21 cellular contexts compared by ENCODE assay signal in the genomic region with DNA sequence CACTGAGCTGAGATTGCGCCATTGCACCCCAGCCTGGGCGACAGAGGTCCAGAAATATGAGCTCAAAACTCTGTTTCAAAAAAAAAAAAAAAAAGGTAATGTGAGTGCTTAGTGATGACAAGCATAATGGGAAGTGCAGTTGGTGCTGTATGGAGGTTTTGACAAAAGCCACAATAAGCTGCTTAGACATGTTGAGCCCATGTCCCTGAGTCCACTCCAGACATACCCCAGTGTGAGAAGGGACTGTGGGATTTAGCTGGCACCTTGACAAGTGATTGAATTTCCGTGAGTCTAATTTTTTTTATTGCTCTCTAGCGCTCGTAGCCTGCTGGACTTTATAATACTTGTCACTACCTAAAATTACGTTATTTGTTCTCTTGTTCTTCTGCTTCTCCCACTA.
"Had no signal": no experiment of that assay in that cellular context is flagged by ENCODE, and none has a peak within 500 bp of the region (broad histone marks: within the 10 kb centered on the region; RNA-seq: fewer than 3 reads in every experiment).

No MANE protein-coding gene starts in this region.

- H3K9me3 Mint-ChIP-seq: naive thymus-derived CD8-positive, alpha-beta T cell; stimulated activated naive B cell treated with anti-CD40 and anti-IgM and Interleukin-4, amounts not matched to agents 10 μg/mL and 1 μg/mL and 100 μg/mL, for 72 hours; stimulated activated naive CD8-positive, alpha-beta T cell treated with anti-CD3 and anti-CD28 coated beads, Interleukin-15, amount 100 ng/mL, for 72 hours had no signal

- H3K27me3 Mint-ChIP-seq: naive thymus-derived CD8-positive, alpha-beta T cell; stimulated activated naive B cell treated with anti-CD40 and anti-IgM and Interleukin-4, amounts not matched to agents 10 μg/mL and 1 μg/mL and 100 μg/mL, for 72 hours; stimulated activated naive CD8-positive, alpha-beta T cell treated with anti-CD3 and anti-CD28 coated beads, Interleukin-15, amount 100 ng/mL, for 72 hours had no signal

- H3K27ac Mint-ChIP-seq: stimulated activated naive B cell treated with anti-CD40 and anti-IgM and Interleukin-4, amounts not matched to agents 10 μg/mL and 1 μg/mL and 100 μg/mL, for 72 hours had no signal

- H3K27ac ChIP-seq: dorsolateral prefrontal cortex, neutrophil, psoas muscle, skin epidermis, testis, tibial nerve, upper lobe of right lung, vagina had no signal

- DNase-seq: dorsolateral prefrontal cortex; effector CD8-positive, alpha-beta T cell; foreskin melanocyte; head of caudate nucleus; hippocampal formation; left colon; mammary epithelial cell; naive thymus-derived CD8-positive, alpha-beta T cell; psoas muscle; retina; stimulated activated CD4-positive, alpha-beta T cell treated with anti-CD3 and anti-CD28 coated beads, Interleukin-2, amount 100 ng/mL, for 24 hours; stimulated activated CD4-positive, alpha-beta T cell treated with anti-CD3 and anti-CD28 coated beads, Interleukin-4, amount 100 ng/mL, for 4 hours; stimulated activated naive B cell treated with anti-CD40 and anti-IgM and Interleukin-4, amounts not matched to agents 10 μg/mL and 1 μg/mL and 100 μg/mL, for 72 hours; stimulated activated naive CD8-positive, alpha-beta T cell treated with anti-CD3 and anti-CD28 coated beads, Interleukin-15, amount 100 ng/mL, for 72 hours; testis; upper lobe of right lung had no signal

- H3K9me3 ChIP-seq: neutrophil, psoas muscle, testis, tibial nerve, upper lobe of right lung, vagina had no signal

- H3K27me3 ChIP-seq: dorsolateral prefrontal cortex, neutrophil, testis, tibial nerve, upper lobe of right lung, vagina had no signal

- H3K4me1 Mint-ChIP-seq: stimulated activated naive CD8-positive, alpha-beta T cell treated with anti-CD3 and anti-CD28 coated beads, Interleukin-15, amount 100 ng/mL, for 72 hours had no signal

- H3K4me1 ChIP-seq: testis, tibial nerve, upper lobe of right lung, vagina had no signal

- ATAC-seq: naive thymus-derived CD8-positive, alpha-beta T cell; sciatic nerve; stimulated activated naive B cell treated with anti-CD40 and anti-IgM and Interleukin-4, amounts not matched to agents 10 μg/mL and 1 μg/mL and 100 μg/mL, for 72 hours; upper lobe of right lung had no signal

- H3K4me3 ChIP-seq: dorsolateral prefrontal cortex, psoas muscle, skin epidermis, testis, tibial nerve, upper lobe of right lung, vagina had no signal

- H3K4me3 Mint-ChIP-seq: naive thymus-derived CD8-positive, alpha-beta T cell; stimulated activated naive B cell treated with anti-CD40 and anti-IgM and Interleukin-4, amounts not matched to agents 10 μg/mL and 1 μg/mL and 100 μg/mL, for 72 hours; stimulated activated naive CD8-positive, alpha-beta T cell treated with anti-CD3 and anti-CD28 coated beads, Interleukin-15, amount 100 ng/mL, for 72 hours had no signal
